Comparison of ENCODE assay signal across 16 cellular contexts in the genomic region with DNA sequence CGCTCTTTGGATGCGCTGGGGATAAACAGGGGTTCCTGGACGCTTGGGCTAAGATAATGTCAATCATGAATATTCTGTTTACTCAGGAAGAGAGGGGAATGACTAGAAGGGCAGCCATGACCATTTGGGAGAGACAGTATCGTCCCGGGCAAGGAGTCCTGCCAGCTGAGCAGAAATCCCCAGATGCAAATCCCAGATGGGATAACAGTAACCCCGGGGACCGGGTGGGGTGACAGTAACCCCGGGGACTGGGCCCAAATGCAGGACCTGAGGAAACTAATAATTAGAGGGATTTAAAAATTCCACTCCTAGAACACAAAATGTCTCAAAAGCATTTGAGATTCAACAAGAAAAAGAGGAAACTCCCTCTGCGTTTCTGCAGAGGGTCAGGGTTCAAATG.
"Had no signal": no experiment of that assay in that cellular context is flagged by ENCODE, and none has a peak within 500 bp of the region (broad histone marks: within the 10 kb centered on the region; RNA-seq: fewer than 3 reads in every experiment).

No MANE protein-coding gene starts in this region.

- H3K27ac Mint-ChIP-seq: naive B cell; nephron; stimulated activated memory B cell treated with anti-CD40 and anti-IgM and Interleukin-4, amounts not matched to agents 10 μg/mL and 1 μg/mL and 100 μg/mL, for 72 hours; stimulated activated naive CD8-positive, alpha-beta T cell treated with anti-CD3 and anti-CD28 coated beads, Interleukin-15, Interleukin-2, amounts not matched to agents 100 ng/mL and 50 ng/mL, for 24 hours had no signal

- H3K4me3 Mint-ChIP-seq: nephron; stimulated activated memory B cell treated with anti-CD40 and anti-IgM and Interleukin-4, amounts not matched to agents 10 μg/mL and 1 μg/mL and 100 μg/mL, for 72 hours; stimulated activated naive CD8-positive, alpha-beta T cell treated with anti-CD3 and anti-CD28 coated beads, Interleukin-15, Interleukin-2, amounts not matched to agents 100 ng/mL and 50 ng/mL, for 24 hours had no signal

- H3K27me3 ChIP-seq: neutrophil, upper lobe of left lung, vagina had no signal

- H3K27ac ChIP-seq: coronary artery, neutrophil, tibial artery, upper lobe of left lung, vagina had no signal

- H3K36me3 Mint-ChIP-seq: naive B cell; stimulated activated memory B cell treated with anti-CD40 and anti-IgM and Interleukin-4, amounts not matched to agents 10 μg/mL and 1 μg/mL and 100 μg/mL, for 72 hours had no signal

- DNase-seq: effector CD4-positive, alpha-beta T cell; islet precursor cell; mesendoderm; naive B cell; small intestine; stimulated activated CD4-positive, alpha-beta T cell treated with anti-CD3 and anti-CD28 coated beads, Interleukin-2, amount 100 ng/mL, for 48 hours; stimulated activated CD8-positive, alpha-beta memory T cell treated with anti-CD3 and anti-CD28 coated beads, Interleukin-4, amount 100 ng/mL, for 48 hours; tibial artery; upper lobe of left lung had no signal

- H3K9me3 Mint-ChIP-seq: nephron; stimulated activated naive CD8-positive, alpha-beta T cell treated with anti-CD3 and anti-CD28 coated beads, Interleukin-15, Interleukin-2, amounts not matched to agents 100 ng/mL and 50 ng/mL, for 24 hours had no signal

- H3K9me3 ChIP-seq: neutrophil, tibial artery, upper lobe of left lung, vagina had no signal

- ATAC-seq: esophagus mucosa; stimulated activated memory B cell treated with anti-CD40 and anti-IgM and Interleukin-4, amounts not matched to agents 10 μg/mL and 1 μg/mL and 100 μg/mL, for 72 hours had no signal

- H3K4me3 ChIP-seq: coronary artery, tibial artery, upper lobe of left lung, vagina had no signal

- H3K4me1 ChIP-seq: tibial artery, upper lobe of left lung, vagina had no signal

- H3K4me1 Mint-ChIP-seq: stimulated activated memory B cell treated with anti-CD40 and anti-IgM and Interleukin-4, amounts not matched to agents 10 μg/mL and 1 μg/mL and 100 μg/mL, for 72 hours had no signal

- H3K36me3 ChIP-seq: neutrophil, tibial artery, upper lobe of left lung, vagina had no signal
